9 cellular contexts compared by ENCODE assay signal in genomic region chr3:198071602-198072285, GRCh38.
A peak's percentile ranks its signal among the peaks of the same experiment; 100 is the strongest.
DNase-seq lines count a peak whose midpoint lies in the region; ATAC-seq and TF ChIP-seq lines count a peak whose summit lies in the region.
"Had no signal": no experiment of that assay in that cellular context is flagged by ENCODE, and none has a peak within 500 bp of the region (broad histone marks: within the 10 kb centered on the region; RNA-seq: fewer than 3 reads in every experiment).

No MANE protein-coding gene starts in this region.

- TF ChIP-seq CTCF in GM12864 (IDR thresholded peaks at IDR 0.05; ENCODE audit: low read depth, low read length, missing control alignments) (peak; percentile 32), mammary epithelial cell (conservative IDR thresholded peaks at IDR 0.05 in 1 of 2, IDR thresholded peaks at IDR 0.05 in 1 of 2; ENCODE audit: extremely low read depth in 1 of 2, insufficient read depth in 1 of 2, low read depth in 1 of 2, low read length in 2 of 2) (peak; percentile 56 to 58), progenitor cell of endocrine pancreas (IDR thresholded peaks at IDR 0.05; ENCODE audit: unreplicated experiment) (peak; percentile 25)

- 20% methylated on average over 4 of the region's 4 CpGs for WGBS in mammary epithelial cell (ENCODE audit: low coverage, missing lambda C conversion rate)

- in situ Hi-C loops in mammary epithelial cell (cut with MboI; ENCODE audit: low sequenced_read_pairs in 2 of 2), result no loop called here

- H3K79me2 ChIP-seq in mammary epithelial cell (ENCODE audit: insufficient read depth, low read length), result no peaks in the 10 kb centered on the region

- dilution Hi-C loops in mammary epithelial cell (cut with HindIII; ENCODE audit: low sequenced_read_pairs), result no loop called here

- intact Hi-C loops in mammary epithelial cell (cut with micrococcal nuclease), result loop anchor here (2.0 kb wide), 1 partner anchor 111 kb away; the partner anchor contains the start of gene LMLN

- no peaks in the 10 kb centered on the region for H3K36me3 ChIP-seq in SJCRH30
- H3K36me3 ChIP-seq in mammary epithelial cell (ENCODE audit: insufficient read depth, low read length), result no peaks in the 10 kb centered on the region
- H3K36me3 ChIP-seq: right lobe of liver had no signal

- no peaks in the 10 kb centered on the region for H3K9me3 ChIP-seq in SJCRH30 (replicated peaks)
- H3K9me3 ChIP-seq in mammary epithelial cell (replicated peaks; ENCODE audit: insufficient read depth, low read length), result no peaks in the 10 kb centered on the region
- H3K9me3 ChIP-seq: right lobe of liver had no signal

- H3K4me1 Mint-ChIP-seq in progenitor cell of endocrine pancreas (ENCODE audit: low read depth), result peaks cover 2% of the 10 kb centered on the region

- no peak overlapping the region for H3K9ac ChIP-seq in mammary epithelial cell (ENCODE audit: insufficient read depth, low read length)

- H4K20me1 ChIP-seq in mammary epithelial cell (ENCODE audit: insufficient read depth, low read length), result no peaks in the 10 kb centered on the region

- CTCF ChIA-PET in mammary epithelial cell (lab: Charles Lee; ENCODE audit: low non-redundant PET), result interaction anchor here (0.8 kb wide), 1 partner anchor 9 kb away, joined by 4 read pairs; no protein-coding TSS in a partner anchor

- H3K4me1 ChIP-seq in SJCRH30 (peaks cover 3% of the 10 kb centered on the region; the same call in 1 of the 2 replicates), mammary epithelial cell (ENCODE audit: insufficient read depth, low read length) (peaks cover 8% of the 10 kb centered on the region)
- H3K4me1 ChIP-seq: right lobe of liver had no signal

- H3K4me3 Mint-ChIP-seq in progenitor cell of endocrine pancreas (ENCODE audit: low read depth), result no peak overlapping the region

- DNase-seq in GM12864 (ENCODE audit: low read depth) (no peak), SJCRH30 (peak; percentile 13 to 37), mammary epithelial cell (peak; percentile 92), progenitor cell of endocrine pancreas (ENCODE audit: low spot score, unreplicated experiment) (no peak), C1 segment of cervical spinal cord (lab: John Stamatoyannopoulos, UW) (no peak), ureter (ENCODE audit: low spot score) (no peak)
- DNase-seq: right lobe of liver had no signal

- H3K4me2 ChIP-seq in mammary epithelial cell (ENCODE audit: insufficient read depth, low read depth, low read length), result no peak overlapping the region

- H3K27me3 ChIP-seq in SJCRH30, result no peaks in the 10 kb centered on the region
- peaks cover 7% of the 10 kb centered on the region for H3K27me3 ChIP-seq in mammary epithelial cell (ENCODE audit: insufficient read depth, low read length)
- H3K27me3 ChIP-seq: right lobe of liver had no signal

- no peaks in the 10 kb centered on the region for H3K9me3 Mint-ChIP-seq in progenitor cell of endocrine pancreas (ENCODE audit: low read depth)

- peaks cover 70% of the 10 kb centered on the region for H3K27me3 Mint-ChIP-seq in progenitor cell of endocrine pancreas

- H3K27ac Mint-ChIP-seq in progenitor cell of endocrine pancreas, result no peak overlapping the region

- H3K4me3 ChIP-seq in GM12864 (ENCODE audit: low read depth, low read length) (no peak overlapping the region), SJCRH30 (no peak overlapping the region), mammary epithelial cell (replicated peaks in 1 of 3; ENCODE audit: insufficient read depth in 1 of 3, low read depth in 2 of 3, low read length in 3 of 3) (no peak overlapping the region)
- H3K4me3 ChIP-seq: right lobe of liver had no signal

- H3K27ac ChIP-seq in SJCRH30, result no peak overlapping the region
- peak overlapping the region; percentile 30 for H3K27ac ChIP-seq in mammary epithelial cell (ENCODE audit: insufficient read depth, low read depth, low read length)
- H3K27ac ChIP-seq: right lobe of liver had no signal

- no peak overlapping the region for H2AFZ ChIP-seq in mammary epithelial cell (ENCODE audit: low read depth, low read length)

- peak; percentile 100 for ATAC-seq in HG02973 (IDR thresholded peaks at IDR 0.05; ENCODE audit: unreplicated experiment)
- ATAC-seq in HG02678 (IDR thresholded peaks at IDR 0.05; ENCODE audit: unreplicated experiment), result no peak

- H3K36me3 Mint-ChIP-seq in progenitor cell of endocrine pancreas (ENCODE audit: insufficient read depth), result no peaks in the 10 kb centered on the region

- no TSS peak for BruUV-seq in mammary epithelial cell (replicated peaks; lab: Mats Ljungman, UMichigan)

Comparison
In these comparisons a context has a peak if more than half of its experiments do, and no peak if none do; other contexts are left out.
1. DNase-seq: peak in SJCRH30 (2 of 2) and mammary epithelial cell (single experiment); none in GM12864 (single experiment), progenitor cell of endocrine pancreas (single experiment), C1 segment of cervical spinal cord (0 of 14) and ureter (single experiment).
2. Peak in every context shown above with its lines, with median percentiles within 50 percentile points of each other: CTCF ChIP-seq.